8 cellular contexts compared by ENCODE assay signal in the genomic region with DNA sequence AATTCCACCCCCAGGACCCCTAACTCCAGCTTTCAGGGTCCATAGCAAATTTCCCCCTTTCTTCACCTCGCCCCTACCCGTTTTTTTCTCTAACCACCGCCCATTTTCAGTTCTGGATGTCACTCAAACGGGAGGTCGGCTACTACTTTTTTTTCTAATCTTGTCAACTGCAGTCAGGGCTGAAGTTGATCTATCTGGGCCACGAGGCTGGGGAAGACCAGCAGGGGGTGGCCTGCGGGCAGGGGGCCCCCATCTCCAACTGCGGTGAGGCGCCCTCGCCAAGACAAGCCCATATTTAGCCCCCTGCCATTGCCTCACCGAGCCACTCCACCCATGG. TPM values are rescaled to one million over a fixed set of nuclear protein-coding genes. Genes with fewer than 3 reads are reported as not detected.
A peak's percentile ranks its signal among the peaks of the same experiment; 100 is the strongest.
DNase-seq lines count a peak whose midpoint lies in the region; ATAC-seq and TF ChIP-seq lines count a peak whose summit lies in the region.

No MANE protein-coding gene starts in this region.

- no peak overlapping the region for H3K27ac Mint-ChIP-seq in activated naive CD8-positive, alpha-beta T cell treated with anti-CD3 and anti-CD28 coated beads, Interleukin-2, amount 50 U/mL, for 24 hours

- peak overlapping the region; percentile 83 for H3K4me3 ChIP-seq in AG10803 (ENCODE audit: low read length)
- peak overlapping the region; percentile 61 to 66 (median 61) for H3K4me3 ChIP-seq in right lobe of liver
- peak overlapping the region; percentile 85 to 90 for H3K4me3 ChIP-seq in aorta (ENCODE audit: low read length in 2 of 2)

- peak overlapping the region; percentile 80 for H3K4me3 Mint-ChIP-seq in activated naive CD8-positive, alpha-beta T cell treated with anti-CD3 and anti-CD28 coated beads, Interleukin-2, amount 50 U/mL, for 24 hours

- DNase-seq in AG10803 (ENCODE audit: low read depth) (no peak), GM19238 (ENCODE audit: insufficient read length, low spot score) (peak; percentile 24), right lobe of liver (no peak), aorta (no peak), posterior cingulate gyrus (no peak)
- no peak for DNase-seq in activated naive CD8-positive, alpha-beta T cell treated with anti-CD3 and anti-CD28 coated beads, Interleukin-2, amount 50 U/mL, for 24 hours
- no peak for DNase-seq in activated CD4-positive, CD25-positive, alpha-beta regulatory T cell (lab: John Stamatoyannopoulos, UW)

- H3K36me3 ChIP-seq in right lobe of liver (no peaks in the 10 kb centered on the region), aorta (ENCODE audit: control insufficient read depth in 1 of 2, insufficient read depth in 2 of 2, low read length in 1 of 2) (no peaks in the 10 kb centered on the region)

- H3K27me3 ChIP-seq in right lobe of liver (no peaks in the 10 kb centered on the region), aorta (ENCODE audit: control insufficient read depth in 1 of 2, insufficient read depth in 2 of 2, low read length in 1 of 2) (no peaks in the 10 kb centered on the region)

- no peak for TF ChIP-seq POLR2A in right lobe of liver (IDR thresholded peaks at IDR 0.05)

- intact Hi-C loops in right lobe of liver (cut with DNase I) (no loop called here), aorta (cut with DNase I) (loop anchor here (2.0 to 5.0 kb wide), 4 partner anchors 75 to 330 kb away; no protein-coding TSS in a partner anchor), posterior cingulate gyrus (cut with DNase I) (loop anchor here (2.0 kb wide), 1 partner anchor 187 kb away; no protein-coding TSS in a partner anchor)

- peak; percentile 36 for ATAC-seq in HG03175 (IDR thresholded peaks at IDR 0.05; ENCODE audit: unreplicated experiment)
- ATAC-seq in activated naive CD8-positive, alpha-beta T cell treated with anti-CD3 and anti-CD28 coated beads, Interleukin-2, amount 50 U/mL, for 24 hours, result no peak
- peak in 1 of 4 donors; percentile 15 for ATAC-seq in right lobe of liver
- ATAC-seq in aorta (ENCODE audit: low FRiP score), result no peak

- H3K36me3 Mint-ChIP-seq in activated naive CD8-positive, alpha-beta T cell treated with anti-CD3 and anti-CD28 coated beads, Interleukin-2, amount 50 U/mL, for 24 hours (ENCODE audit: low read depth), result no peaks in the 10 kb centered on the region

- TF ChIP-seq CTCF in AG10803 (conservative IDR thresholded peaks at IDR 0.05; ENCODE audit: low read length) (no peak), right lobe of liver (IDR thresholded peaks at IDR 0.05) (no peak)

- peaks cover 52% of the 10 kb centered on the region for H3K27me3 Mint-ChIP-seq in activated naive CD8-positive, alpha-beta T cell treated with anti-CD3 and anti-CD28 coated beads, Interleukin-2, amount 50 U/mL, for 24 hours

- H3K4me1 ChIP-seq in right lobe of liver (peaks cover 0 to 5% (median 2%) of the 10 kb centered on the region in 4 donors), aorta (ENCODE audit: control insufficient read depth in 1 of 2, insufficient read depth in 2 of 2, low read length in 2 of 2) (no peaks in the 10 kb centered on the region)

- peak overlapping the region; percentile 56 to 76 (median 61) for H3K27ac ChIP-seq in right lobe of liver
- H3K27ac ChIP-seq in aorta (ENCODE audit: low read depth in 1 of 2, low read length in 2 of 2), result peak overlapping the region in 1 of 2 donors; percentile 76

- H3K9me3 ChIP-seq in right lobe of liver, result no peaks in the 10 kb centered on the region
- H3K9me3 ChIP-seq in aorta (ENCODE audit: control insufficient read depth, low read length), result no peaks in the 10 kb centered on the region

- 2% methylated on average over 11 of the region's 11 CpGs for WGBS in right lobe of liver (ENCODE audit: insufficient coverage, low coverage, low lambda C conversion rate, missing lambda C conversion rate)
- 0% methylated on average over 11 of the region's 11 CpGs for WGBS in aorta, 2 donors

- peaks cover 14% of the 10 kb centered on the region for H3K4me1 Mint-ChIP-seq in activated naive CD8-positive, alpha-beta T cell treated with anti-CD3 and anti-CD28 coated beads, Interleukin-2, amount 50 U/mL, for 24 hours

- H3K9me3 Mint-ChIP-seq in activated naive CD8-positive, alpha-beta T cell treated with anti-CD3 and anti-CD28 coated beads, Interleukin-2, amount 50 U/mL, for 24 hours, result no peaks in the 10 kb centered on the region

RNA-seq across cellular contexts. Expression of gene LHFPL6, which starts 0.7 kb away (rescaled TPM):
- total RNA-seq in right lobe of liver, result 1 to 10 TPM; 3.0 to 8.4 (median 4.6) TPM
- 100 to 1,000 TPM; 211 to 214 TPM for total RNA-seq in aorta
- polyA plus RNA-seq in aorta, result 100 to 1,000 TPM in 1 of 2 donors, 10 to 100 TPM in 1; 58.1 to 127 TPM

RNA-seq across cellular contexts. Expression of gene COG6, which starts 53.2 kb away (rescaled TPM):
- total RNA-seq in right lobe of liver, result 10 to 100 TPM in 4 of 6 experiments, 1 to 10 TPM in 2; 8.6 to 15.2 (median 12.2) TPM
- 10 to 100 TPM; 32.8 to 33.6 TPM for total RNA-seq in aorta
- 1 to 10 TPM; 9.6 to 9.9 TPM for polyA plus RNA-seq in aorta

Comparison
In these comparisons a context has a peak if more than half of its experiments do, and no peak if none do; other contexts are left out.
1. RNA of gene LHFPL6, which starts 0.7 kb away (total RNA-seq): 211 to 214 TPM in aorta; 3.0 to 8.4 TPM in right lobe of liver; every median in the first group is over 10 times any median in the second.
2. intact Hi-C loops: an anchor here in aorta (2.0 to 5.0 kb wide) and posterior cingulate gyrus (2.0 kb wide); none called in right lobe of liver.
3. Peak in every context shown above with its lines, with median percentiles within 50 percentile points of each other: H3K4me3 ChIP-seq.